10 cellular contexts compared by ENCODE assay signal in the genomic region with DNA sequence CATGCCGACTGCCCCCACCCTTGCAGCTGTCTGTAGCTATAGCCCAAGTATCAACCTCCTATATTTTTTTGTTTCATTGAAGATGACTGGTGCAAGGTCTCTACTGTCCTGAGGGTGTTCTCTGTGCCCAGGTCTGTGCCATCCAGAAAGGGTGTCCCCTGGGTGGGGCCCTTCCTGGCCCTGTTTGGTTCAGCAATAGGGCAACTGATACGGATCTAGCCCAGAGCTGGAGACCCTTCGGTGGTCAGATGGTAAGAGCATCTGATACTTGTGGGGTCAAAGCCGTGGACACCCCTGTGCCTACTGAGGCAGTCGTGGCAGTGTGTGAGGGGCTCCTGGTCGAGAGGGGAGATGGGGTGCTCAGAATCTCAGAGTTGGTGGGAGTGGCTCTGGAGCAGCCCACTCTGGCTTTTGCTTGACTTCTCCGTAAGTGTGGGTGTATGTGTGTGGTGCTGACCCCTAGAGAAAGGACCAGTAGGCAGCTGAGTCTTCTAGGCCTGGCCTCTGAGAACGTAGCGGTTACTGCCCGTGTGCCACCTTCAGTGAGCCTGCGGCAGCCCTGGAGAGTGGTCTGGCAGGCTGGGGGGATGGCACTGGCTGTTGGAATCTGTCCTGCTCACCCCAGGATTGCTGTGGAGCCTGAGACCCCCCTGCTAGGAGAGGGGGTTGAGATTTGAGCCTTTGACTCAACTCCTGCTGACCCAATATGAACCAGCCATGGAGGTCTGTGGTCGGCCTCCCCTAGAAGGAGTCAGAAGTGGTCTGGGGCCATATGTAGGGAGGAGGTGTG. TPM values are rescaled to one million over a fixed set of nuclear protein-coding genes. Genes with fewer than 3 reads are reported as not detected.
A peak's percentile ranks its signal among the peaks of the same experiment; 100 is the strongest.
DNase-seq lines count a peak whose midpoint lies in the region; ATAC-seq and TF ChIP-seq lines count a peak whose summit lies in the region.
"Had no signal": no experiment of that assay in that cellular context is flagged by ENCODE, and none has a peak within 500 bp of the region (broad histone marks: within the 10 kb centered on the region; RNA-seq: fewer than 3 reads in every experiment).

No MANE protein-coding gene starts in this region.

- DNase-seq in stimulated activated naive CD8-positive, alpha-beta T cell treated with anti-CD3 and anti-CD28 coated beads, Interleukin-15, Interleukin-2, amounts not matched to agents 100 U/mL and 50 U/mL, for 24 hours = no peak
- no peak for DNase-seq in activated naive CD8-positive, alpha-beta T cell treated with anti-CD3 and anti-CD28 coated beads, Interleukin-2, amount 50 U/mL, for 24 hours
- DNase-seq in memory B cell (ENCODE audit: low spot score in 2 of 2) (no peak), upper lobe of left lung (no peak)
- DNase-seq in stimulated activated naive CD4-positive, alpha-beta T cell treated with Interleukin-2 at 50 U/mL for 16 hours (lab: John Stamatoyannopoulos, UW) = no peak
- DNase-seq: kidney, NCI-H1417 had no signal

- H3K9me3 Mint-ChIP-seq in stimulated activated naive CD8-positive, alpha-beta T cell treated with anti-CD3 and anti-CD28 coated beads, Interleukin-15, Interleukin-2, amounts not matched to agents 100 ng/mL and 50 ng/mL, for 24 hours = no peaks in the 10 kb centered on the region
- no peaks in the 10 kb centered on the region for H3K9me3 Mint-ChIP-seq in activated naive CD8-positive, alpha-beta T cell treated with anti-CD3 and anti-CD28 coated beads, Interleukin-2, amount 50 U/mL, for 24 hours
- no peaks in the 10 kb centered on the region for H3K9me3 Mint-ChIP-seq in memory B cell

- no peaks in the 10 kb centered on the region for H3K9me3 ChIP-seq in upper lobe of left lung

- peaks cover 6% of the 10 kb centered on the region for H3K36me3 Mint-ChIP-seq in stimulated activated naive CD8-positive, alpha-beta T cell treated with anti-CD3 and anti-CD28 coated beads, Interleukin-15, Interleukin-2, amounts not matched to agents 100 ng/mL and 50 ng/mL, for 24 hours (ENCODE audit: low read depth)
- H3K36me3 Mint-ChIP-seq in activated naive CD8-positive, alpha-beta T cell treated with anti-CD3 and anti-CD28 coated beads, Interleukin-2, amount 50 U/mL, for 24 hours (ENCODE audit: low read depth) = peaks cover 6% of the 10 kb centered on the region
- H3K36me3 Mint-ChIP-seq in memory B cell = peaks cover 6% of the 10 kb centered on the region

- peak overlapping the region in 1 of 4 donors; percentile 76 for H3K4me3 ChIP-seq in upper lobe of left lung

- H3K27me3 ChIP-seq in upper lobe of left lung = no peaks in the 10 kb centered on the region

- no peak for TF ChIP-seq EP300 in upper lobe of left lung (IDR thresholded peaks at IDR 0.05)

- TF ChIP-seq CTCF in upper lobe of left lung (IDR thresholded peaks at IDR 0.05) = no peak

- H3K27ac Mint-ChIP-seq in stimulated activated naive CD8-positive, alpha-beta T cell treated with anti-CD3 and anti-CD28 coated beads, Interleukin-15, Interleukin-2, amounts not matched to agents 100 ng/mL and 50 ng/mL, for 24 hours = peak overlapping the region; percentile 73
- H3K27ac Mint-ChIP-seq in activated naive CD8-positive, alpha-beta T cell treated with anti-CD3 and anti-CD28 coated beads, Interleukin-2, amount 50 U/mL, for 24 hours = peak overlapping the region; percentile 58
- peak overlapping the region; percentile 94 for H3K27ac Mint-ChIP-seq in memory B cell

- peak overlapping the region; percentile 99 for H3K4me3 Mint-ChIP-seq in stimulated activated naive CD8-positive, alpha-beta T cell treated with anti-CD3 and anti-CD28 coated beads, Interleukin-15, Interleukin-2, amounts not matched to agents 100 ng/mL and 50 ng/mL, for 24 hours
- peak overlapping the region; percentile 94 for H3K4me3 Mint-ChIP-seq in activated naive CD8-positive, alpha-beta T cell treated with anti-CD3 and anti-CD28 coated beads, Interleukin-2, amount 50 U/mL, for 24 hours
- H3K4me3 Mint-ChIP-seq in memory B cell = peak overlapping the region; percentile 94

- no peaks in the 10 kb centered on the region for H3K27me3 Mint-ChIP-seq in stimulated activated naive CD8-positive, alpha-beta T cell treated with anti-CD3 and anti-CD28 coated beads, Interleukin-15, Interleukin-2, amounts not matched to agents 100 ng/mL and 50 ng/mL, for 24 hours
- H3K27me3 Mint-ChIP-seq in activated naive CD8-positive, alpha-beta T cell treated with anti-CD3 and anti-CD28 coated beads, Interleukin-2, amount 50 U/mL, for 24 hours = no peaks in the 10 kb centered on the region
- no peaks in the 10 kb centered on the region for H3K27me3 Mint-ChIP-seq in memory B cell

- H3K4me1 Mint-ChIP-seq in stimulated activated naive CD8-positive, alpha-beta T cell treated with anti-CD3 and anti-CD28 coated beads, Interleukin-15, Interleukin-2, amounts not matched to agents 100 ng/mL and 50 ng/mL, for 24 hours (ENCODE audit: low read depth) = peaks cover 51% of the 10 kb centered on the region
- peaks cover 54% of the 10 kb centered on the region for H3K4me1 Mint-ChIP-seq in activated naive CD8-positive, alpha-beta T cell treated with anti-CD3 and anti-CD28 coated beads, Interleukin-2, amount 50 U/mL, for 24 hours
- peaks cover 52% of the 10 kb centered on the region for H3K4me1 Mint-ChIP-seq in memory B cell

- H3K27ac ChIP-seq in upper lobe of left lung = peak overlapping the region in 2 of 4 donors; percentile 37 to 90

- 65 to 79% methylated on average over 7 to 12 of the region's 12 CpGs for WGBS in upper lobe of left lung, 2 donors

- TF ChIP-seq POLR2A in upper lobe of left lung (IDR thresholded peaks at IDR 0.05) = no peak

- ATAC-seq in stimulated activated naive CD8-positive, alpha-beta T cell treated with anti-CD3 and anti-CD28 coated beads, Interleukin-15, Interleukin-2, amounts not matched to agents 100 U/mL and 50 U/mL, for 24 hours = no peak
- ATAC-seq in activated naive CD8-positive, alpha-beta T cell treated with anti-CD3 and anti-CD28 coated beads, Interleukin-2, amount 50 U/mL, for 24 hours = no peak
- no peak for ATAC-seq in memory B cell (ENCODE audit: low read depth)
- no peak for ATAC-seq in HG02852 (IDR thresholded peaks at IDR 0.05; ENCODE audit: unreplicated experiment)
- ATAC-seq in upper lobe of left lung (ENCODE audit: low FRiP score in 2 of 2) = no peak
- no peak for ATAC-seq in GM21737 (IDR thresholded peaks at IDR 0.05; ENCODE audit: unreplicated experiment)

- peaks cover 0 to 15% (median 13%) of the 10 kb centered on the region in 4 donors for H3K36me3 ChIP-seq in upper lobe of left lung

- H3K4me1 ChIP-seq in upper lobe of left lung = peaks cover 45 to 65% (median 53%) of the 10 kb centered on the region in 4 donors

RNA-seq across cellular contexts. Expression of a gene that starts 2.7 kb away (rescaled TPM):
- 100 to 1,000 TPM in 1 of 6 donors, 10 to 100 TPM in 5; 39.5 to 183 (median 58.9) TPM for total RNA-seq in upper lobe of left lung

RNA-seq across cellular contexts. Expression of a gene that starts 2.9 kb away (rescaled TPM):
- total RNA-seq in upper lobe of left lung = under 1 TPM in 2 of 6 donors, not detected in 4; 0.20 to 0.46 TPM
- total RNA-seq: kidney had no signal

RNA-seq across cellular contexts. Expression of a gene that starts 33.6 kb away (rescaled TPM):
- 10 to 100 TPM; 10.7 to 28.3 (median 15.9) TPM for total RNA-seq in upper lobe of left lung

RNA-seq across cellular contexts. Expression of a gene that starts 45.6 kb away (rescaled TPM):
- total RNA-seq in upper lobe of left lung = 100 to 1,000 TPM in 1 of 6 donors, 10 to 100 TPM in 5; 19.0 to 263 (median 31.6) TPM
